In genomic region chr4:60799214-60799613, GRCh38 we compare ENCODE assay signal across 7 cellular contexts.
"Had no signal": no experiment of that assay in that cellular context is flagged by ENCODE, and none has a peak within 500 bp of the region (broad histone marks: within the 10 kb centered on the region; RNA-seq: fewer than 3 reads in every experiment).

No MANE protein-coding gene starts in this region.

- DNase-seq: H9, HCEC 1CT had no signal

- H2AFZ ChIP-seq: GM23338 had no signal

- FAIRE-seq: H1, H54, HTR-8/SVneo, K562 had no signal

- ATAC-seq: GM23338, K562 had no signal

- H3K4me2 ChIP-seq: GM23338 had no signal

- H3K4me3 ChIP-seq: GM23338, K562 had no signal
